13 cellular contexts compared by ENCODE assay signal in genomic region chr9:88989961-88990570, GRCh38. TPM values are rescaled to one million over a fixed set of nuclear protein-coding genes. Genes with fewer than 3 reads are reported as not detected.
DNase-seq lines count a peak whose midpoint lies in the region; ATAC-seq, FAIRE-seq and TF ChIP-seq lines count a peak whose summit lies in the region.
"Had no signal": no experiment of that assay in that cellular context is flagged by ENCODE, and none has a peak within 500 bp of the region (broad histone marks: within the 10 kb centered on the region; RNA-seq: fewer than 3 reads in every experiment).

No MANE protein-coding gene starts in this region.

- peaks cover 31% of the 10 kb centered on the region for H4K20me1 ChIP-seq in astrocyte (ENCODE audit: insufficient read depth, low read length)

- peaks cover 35% of the 10 kb centered on the region for H3K79me2 ChIP-seq in astrocyte (ENCODE audit: insufficient read depth, low read length)

- H3K27ac Mint-ChIP-seq in activated CD4-positive, alpha-beta memory T cell treated with anti-CD3 and anti-CD28 coated beads for 36 hours: no peak overlapping the region
- H3K27ac Mint-ChIP-seq in activated CD4-positive, alpha-beta memory T cell treated with anti-CD3 and anti-CD28 coated beads, Interleukin-2, amount 10 ng/mL, durations not matched to agents 7 days and 5 days: no peak overlapping the region
- H3K27ac Mint-ChIP-seq in astrocyte (ENCODE audit: unreplicated experiment) (peak overlapping the region; percentile 35), T-cell (no peak overlapping the region)

- H3K9ac ChIP-seq in astrocyte (ENCODE audit: low read length) (no peak overlapping the region), stomach smooth muscle (ENCODE audit: low read length in 2 of 2) (peak overlapping the region in 1 of 2 donors; percentile 27)

- H3K27ac ChIP-seq in astrocyte (ENCODE audit: low read depth, low read length) (no peak overlapping the region), stomach smooth muscle (ENCODE audit: low read length) (peak overlapping the region; percentile 67), lower lobe of right lung (no peak overlapping the region), left lung (no peak overlapping the region)

- no peak for ATAC-seq in T-cell (replicated peaks in 1 of 4)
- no peak for ATAC-seq in lower lobe of right lung
- ATAC-seq in left lung: no peak

- no peaks in the 10 kb centered on the region for H3K9me3 ChIP-seq in astrocyte (ENCODE audit: insufficient read depth, low read depth, low read length)
- no peaks in the 10 kb centered on the region for H3K9me3 ChIP-seq in stomach smooth muscle (ENCODE audit: control insufficient read depth in 2 of 2, low read length in 2 of 2)
- H3K9me3 ChIP-seq in lower lobe of right lung: no peaks in the 10 kb centered on the region
- H3K9me3 ChIP-seq in left lung: no peaks in the 10 kb centered on the region
- H3K9me3 ChIP-seq: Caco-2 had no signal

- no peak overlapping the region for H3K4me3 Mint-ChIP-seq in activated CD4-positive, alpha-beta memory T cell treated with anti-CD3 and anti-CD28 coated beads for 36 hours
- H3K4me3 Mint-ChIP-seq in activated CD4-positive, alpha-beta memory T cell treated with anti-CD3 and anti-CD28 coated beads, Interleukin-2, amount 10 ng/mL, durations not matched to agents 7 days and 5 days: no peak overlapping the region
- H3K4me3 Mint-ChIP-seq in astrocyte (ENCODE audit: unreplicated experiment) (peak overlapping the region; percentile 80), T-cell (peak overlapping the region in 1 of 3 donors; percentile 66)

- H3K4me1 ChIP-seq in astrocyte (ENCODE audit: insufficient read depth, low read length): peaks cover 27% of the 10 kb centered on the region
- H3K4me1 ChIP-seq in stomach smooth muscle (ENCODE audit: control insufficient read depth, insufficient read depth, low read length): peaks cover 33% of the 10 kb centered on the region
- peaks cover 28% of the 10 kb centered on the region for H3K4me1 ChIP-seq in lower lobe of right lung
- peaks cover 10 to 47% of the 10 kb centered on the region in 2 donors for H3K4me1 ChIP-seq in left lung
- H3K4me1 ChIP-seq: Caco-2 had no signal

- H2AFZ ChIP-seq in astrocyte (ENCODE audit: low read depth, low read length): no peak overlapping the region

- H3K4me3 ChIP-seq in astrocyte (ENCODE audit: insufficient read depth, low read depth, low read length) (no peak overlapping the region), stomach smooth muscle (ENCODE audit: low read length in 2 of 2) (peak overlapping the region; percentile 14 to 91), lower lobe of right lung (no peak overlapping the region), left lung (no peak overlapping the region)

- peaks cover 41% of the 10 kb centered on the region for H3K4me1 Mint-ChIP-seq in activated CD4-positive, alpha-beta memory T cell treated with anti-CD3 and anti-CD28 coated beads for 36 hours (ENCODE audit: low read depth)
- peaks cover 13% of the 10 kb centered on the region for H3K4me1 Mint-ChIP-seq in activated CD4-positive, alpha-beta memory T cell treated with anti-CD3 and anti-CD28 coated beads, Interleukin-2, amount 10 ng/mL, durations not matched to agents 7 days and 5 days
- H3K4me1 Mint-ChIP-seq in astrocyte (ENCODE audit: low read depth, unreplicated experiment): peaks cover 14% of the 10 kb centered on the region
- H3K4me1 Mint-ChIP-seq in T-cell: peaks cover 17 to 25% (median 24%) of the 10 kb centered on the region in 3 donors

- no peak for FAIRE-seq in astrocyte (lab: Jason Lieb, UNC)
- FAIRE-seq: A204.1, small intestine had no signal

- DNase-seq in activated CD4-positive, alpha-beta memory T cell treated with anti-CD3 and anti-CD28 coated beads for 36 hours: peak; percentile 9
- no peak for DNase-seq in activated CD4-positive, alpha-beta memory T cell treated with anti-CD3 and anti-CD28 coated beads, Interleukin-2, amount 10 ng/mL, durations not matched to agents 7 days and 5 days
- no peak for DNase-seq in astrocyte (ENCODE audit: low read depth)
- peak; percentile 55 for DNase-seq in left kidney (ENCODE audit: low read depth, low spot score)
- no peak for DNase-seq in T-cell
- no peak for DNase-seq in lower lobe of right lung
- no peak for DNase-seq in left lung
- DNase-seq: Caco-2, GOT3, NCI-H774, small intestine had no signal

- H3K27me3 Mint-ChIP-seq in activated CD4-positive, alpha-beta memory T cell treated with anti-CD3 and anti-CD28 coated beads for 36 hours: peaks cover 50% of the 10 kb centered on the region
- peaks cover 45% of the 10 kb centered on the region for H3K27me3 Mint-ChIP-seq in activated CD4-positive, alpha-beta memory T cell treated with anti-CD3 and anti-CD28 coated beads, Interleukin-2, amount 10 ng/mL, durations not matched to agents 7 days and 5 days
- H3K27me3 Mint-ChIP-seq in astrocyte (ENCODE audit: low read depth, unreplicated experiment): peaks cover 5% of the 10 kb centered on the region
- H3K27me3 Mint-ChIP-seq in T-cell: peaks cover 42 to 50% of the 10 kb centered on the region in 2 donors

- no peaks in the 10 kb centered on the region for H3K36me3 ChIP-seq in astrocyte (ENCODE audit: insufficient read depth, low read length)
- H3K36me3 ChIP-seq in stomach smooth muscle (ENCODE audit: control insufficient read depth in 2 of 2, insufficient read depth in 2 of 2, low read length in 2 of 2): no peaks in the 10 kb centered on the region
- no peaks in the 10 kb centered on the region for H3K36me3 ChIP-seq in lower lobe of right lung
- no peaks in the 10 kb centered on the region for H3K36me3 ChIP-seq in left lung

- H3K4me2 ChIP-seq in astrocyte (ENCODE audit: low read length): peak overlapping the region; percentile 96

- H3K9me3 Mint-ChIP-seq in activated CD4-positive, alpha-beta memory T cell treated with anti-CD3 and anti-CD28 coated beads for 36 hours: no peaks in the 10 kb centered on the region
- no peaks in the 10 kb centered on the region for H3K9me3 Mint-ChIP-seq in activated CD4-positive, alpha-beta memory T cell treated with anti-CD3 and anti-CD28 coated beads, Interleukin-2, amount 10 ng/mL, durations not matched to agents 7 days and 5 days
- H3K9me3 Mint-ChIP-seq in astrocyte (ENCODE audit: unreplicated experiment) (peaks cover 5% of the 10 kb centered on the region), T-cell (no peaks in the 10 kb centered on the region)

- CTCF ChIA-PET in activated CD4-positive, alpha-beta memory T cell treated with anti-CD3 and anti-CD28 coated beads for 36 hours (lab: Charles Lee): no interaction called here
- CTCF ChIA-PET in activated CD4-positive, alpha-beta memory T cell treated with anti-CD3 and anti-CD28 coated beads, Interleukin-2, amount 10 ng/mL, durations not matched to agents 7 days and 5 days (lab: Charles Lee): no interaction called here
- CTCF ChIA-PET in T-cell (lab: Charles Lee): no interaction called here

- H3K36me3 Mint-ChIP-seq in activated CD4-positive, alpha-beta memory T cell treated with anti-CD3 and anti-CD28 coated beads for 36 hours: no peaks in the 10 kb centered on the region
- no peaks in the 10 kb centered on the region for H3K36me3 Mint-ChIP-seq in activated CD4-positive, alpha-beta memory T cell treated with anti-CD3 and anti-CD28 coated beads, Interleukin-2, amount 10 ng/mL, durations not matched to agents 7 days and 5 days (ENCODE audit: low read depth)
- H3K36me3 Mint-ChIP-seq in astrocyte (ENCODE audit: low read depth, unreplicated experiment) (peaks cover 1% of the 10 kb centered on the region), T-cell (no peaks in the 10 kb centered on the region)

- H3K27me3 ChIP-seq in astrocyte (ENCODE audit: insufficient read depth, low read length): no peaks in the 10 kb centered on the region
- no peaks in the 10 kb centered on the region for H3K27me3 ChIP-seq in stomach smooth muscle (ENCODE audit: control insufficient read depth in 1 of 2, insufficient read depth in 2 of 2, low read length in 2 of 2)
- H3K27me3 ChIP-seq in lower lobe of right lung (ENCODE audit: low read depth): peaks cover 11% of the 10 kb centered on the region
- H3K27me3 ChIP-seq in left lung: peaks cover 0 to 39% of the 10 kb centered on the region in 2 donors

- intact Hi-C loops in activated CD4-positive, alpha-beta memory T cell treated with anti-CD3 and anti-CD28 coated beads for 36 hours (cut with micrococcal nuclease): loop anchor here (1.0 to 2.0 kb wide), 4 partner anchors 14 to 686 kb away; no protein-coding TSS in a partner anchor
- intact Hi-C loops in lower lobe of right lung (cut with DNase I) (loop anchor here (10.0 kb wide), 1 partner anchor 395 kb away; no protein-coding TSS in a partner anchor), left lung (cut with DNase I) (no loop called here)

- TF ChIP-seq CTCF in astrocyte (IDR thresholded peaks at IDR 0.05; ENCODE audit: insufficient read depth, low read depth, low read length): no peak
- no peak for TF ChIP-seq CTCF in lower lobe of right lung (IDR thresholded peaks at IDR 0.05)
- TF ChIP-seq CTCF in left lung (IDR thresholded peaks at IDR 0.05): no peak

- POLR2A ChIA-PET in activated CD4-positive, alpha-beta memory T cell treated with anti-CD3 and anti-CD28 coated beads for 36 hours (lab: Charles Lee): no interaction called here
- POLR2A ChIA-PET in activated CD4-positive, alpha-beta memory T cell treated with anti-CD3 and anti-CD28 coated beads, Interleukin-2, amount 10 ng/mL, durations not matched to agents 7 days and 5 days (lab: Charles Lee): no interaction called here
- POLR2A ChIA-PET in T-cell (lab: Charles Lee): no interaction called here

RNA-seq across cellular contexts. Expression of gene S1PR3, which starts 1.2 kb away (rescaled TPM):
- 1 to 10 TPM in 1 of 2 experiments, under 1 TPM in 1; 0.70 to 1.4 TPM for total RNA-seq in activated CD4-positive, alpha-beta memory T cell treated with anti-CD3 and anti-CD28 coated beads for 36 hours
- total RNA-seq in activated CD4-positive, alpha-beta memory T cell treated with anti-CD3 and anti-CD28 coated beads, Interleukin-2, amount 10 ng/mL, durations not matched to agents 7 days and 5 days: not detected
- total RNA-seq in astrocyte (24.6 and 35.0 TPM in 2 replicates), T-cell (under 1 TPM; 0.07 to 0.23 (median 0.12) TPM), lower lobe of right lung (10.0 TPM), left lung (10 to 100 TPM in 1 of 2 donors, 1 to 10 TPM in 1; 6.9 to 15.8 TPM)

Comparison
In these comparisons a context has a peak if more than half of its experiments do, and no peak if none do; other contexts are left out.
1. DNase-seq: peak in activated CD4-positive, alpha-beta memory T cell treated with anti-CD3 and anti-CD28 coated beads for 36 hours (single experiment) and left kidney (single experiment); none in activated CD4-positive, alpha-beta memory T cell treated with anti-CD3 and anti-CD28 coated beads, Interleukin-2, amount 10 ng/mL, durations not matched to agents 7 days and 5 days (single experiment), astrocyte (single experiment), T-cell (0 of 34), lower lobe of right lung (single experiment) and left lung (0 of 2).
2. H3K4me3 ChIP-seq: peak in stomach smooth muscle (2 of 2); none in astrocyte (single experiment), lower lobe of right lung (single experiment) and left lung (0 of 2).
3. intact Hi-C loops: an anchor here in activated CD4-positive, alpha-beta memory T cell treated with anti-CD3 and anti-CD28 coated beads for 36 hours (1.0 to 2.0 kb wide) and lower lobe of right lung (10.0 kb wide); none called in left lung.